9 cellular contexts compared by ENCODE assay signal in the genomic region with DNA sequence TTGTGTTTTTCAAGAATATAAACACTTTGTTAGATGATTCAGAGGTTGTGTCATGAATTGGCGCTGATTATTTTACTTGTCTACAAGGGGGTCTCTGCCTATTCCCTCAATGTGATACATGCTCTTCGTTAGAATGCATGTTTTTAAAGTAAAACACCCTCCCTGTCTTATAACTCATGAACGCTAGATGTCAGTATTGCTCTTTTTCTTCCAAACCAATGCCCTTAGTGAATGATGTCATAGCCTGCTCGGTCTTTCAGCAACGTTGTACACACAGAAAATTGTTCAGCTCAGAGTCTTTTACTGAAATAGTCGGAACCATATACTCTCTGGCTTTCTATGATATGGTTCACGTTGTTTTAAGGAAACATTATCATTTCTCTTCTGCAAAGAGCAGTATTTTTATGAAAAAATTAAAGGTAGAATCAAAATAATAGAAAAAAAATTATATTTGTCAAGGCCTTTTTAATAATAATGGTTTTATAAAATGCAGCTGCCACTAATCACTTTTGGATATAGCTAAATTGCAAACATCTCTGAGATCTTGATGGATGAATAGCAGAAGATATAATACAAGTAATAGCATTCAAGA.
DNase-seq lines count a peak whose midpoint lies in the region; ATAC-seq, FAIRE-seq and TF ChIP-seq lines count a peak whose summit lies in the region.
"Had no signal": no experiment of that assay in that cellular context is flagged by ENCODE, and none has a peak within 500 bp of the region (broad histone marks: within the 10 kb centered on the region; RNA-seq: fewer than 3 reads in every experiment).

No MANE protein-coding gene starts in this region.

- intact Hi-C loops in GM12878 (cut with micrococcal nuclease; ENCODE audit: unreplicated experiment), result loop anchor here (1.0 to 10.0 kb wide), 11 partner anchors 86 to 1986 kb away; no protein-coding TSS in a partner anchor
- intact Hi-C loops in stomach (cut with DNase I; ENCODE audit: low total_unique reads), result loop anchor here (5.0 kb wide), 1 partner anchor 426 kb away; no protein-coding TSS in a partner anchor

- H3K27ac ChIP-seq in GM12878 (ENCODE audit: control insufficient read depth, insufficient read depth), result no peak overlapping the region
- no peak overlapping the region for H3K27ac ChIP-seq in iPS DF 6.9 (ENCODE audit: low read length)
- no peak overlapping the region for H3K27ac ChIP-seq in stomach
- H3K27ac ChIP-seq: BLaER1 had no signal

- no peaks in the 10 kb centered on the region for H3K79me2 ChIP-seq in GM12878 (ENCODE audit: control insufficient read depth, insufficient read depth, low read length)

- no peak overlapping the region; the same call in 1 of the 2 replicates for H2AFZ ChIP-seq in GM12878 (ENCODE audit: control insufficient read depth, low read depth, low read length)

- H3K36me3 ChIP-seq in GM12878 (ENCODE audit: control insufficient read depth in 2 of 2, insufficient read depth in 2 of 2, low read length in 1 of 2) (no peaks in the 10 kb centered on the region), iPS DF 6.9 (ENCODE audit: control insufficient read depth, insufficient read depth, low read length) (no peaks in the 10 kb centered on the region), stomach (no peaks in the 10 kb centered on the region)
- H3K36me3 ChIP-seq: BLaER1 had no signal

- WGBS in GM12878 (ENCODE audit: insufficient coverage, insufficient replicate concordance, low lambda C conversion rate, missing lambda C conversion rate), result 1% methylated on average over 7 of the region's 7 CpGs
- WGBS in iPS DF 6.9 (ENCODE audit: insufficient coverage, insufficient read length), result no CpG with 5 or more reads among the region's 7 CpGs
- 0 to 2% (median 1%) methylated on average over 7 of the region's 7 CpGs for WGBS in stomach, 5 donors

- H3K27me3 ChIP-seq in GM12878 (replicated peaks in 1 of 2; ENCODE audit: control insufficient read depth in 2 of 2, insufficient read depth in 2 of 2, low read length in 1 of 2), result no peaks in the 10 kb centered on the region
- no peaks in the 10 kb centered on the region for H3K27me3 ChIP-seq in iPS DF 6.9 (ENCODE audit: control insufficient read depth, insufficient read depth, low read length)
- H3K27me3 ChIP-seq in stomach, result no peaks in the 10 kb centered on the region
- H3K27me3 ChIP-seq: BLaER1 had no signal

- RAD21 ChIA-PET in GM12878 (lab: Charles Lee; ENCODE audit: unreplicated experiment), result interaction anchor here (1.1 to 2.1 kb wide), 7 partner anchors 159 to 1988 kb away, joined by 3 to 14 read pairs (median 5); no protein-coding TSS in a partner anchor

- DNase-seq in DMS79 treated with DMSO at 0.1 percent for 48 hours (lab: John Stamatoyannopoulos, UW) (peak; percentile 27), DMS79 (lab: John Stamatoyannopoulos, UW) (no peak), NCI-H524 (lab: John Stamatoyannopoulos, UW) (peak; percentile 14 to 66), GM12878 (ENCODE audit: low read depth, low spot score) (peak; percentile 36), iPS DF 6.9 (ENCODE audit: low read depth, low spot score) (peak; percentile 39), stomach (no peak)

- FAIRE-seq in GM12878 (lab: Jason Lieb, UNC), result peak; percentile 98

- CTCF ChIA-PET in GM12878 (lab: Yijun Ruan, JAX), result interaction anchor here (0.7 to 2.3 kb wide), 23 partner anchors 9 to 1992 kb away, joined by 3 to 32 read pairs (median 3); no protein-coding TSS in a partner anchor

- H3K9me3 ChIP-seq in GM12878 (replicated peaks; ENCODE audit: control insufficient read depth, insufficient read depth, low read length), result no peaks in the 10 kb centered on the region
- H3K9me3 ChIP-seq in iPS DF 6.9 (ENCODE audit: control insufficient read depth, insufficient read depth, low read length), result no peaks in the 10 kb centered on the region
- H3K9me3 ChIP-seq in stomach, result no peaks in the 10 kb centered on the region
- H3K9me3 ChIP-seq: BLaER1 had no signal

- H3K4me1 ChIP-seq in GM12878 (ENCODE audit: control insufficient read depth, insufficient read depth, low read length), result no peaks in the 10 kb centered on the region
- H3K4me1 ChIP-seq in iPS DF 6.9 (ENCODE audit: control insufficient read depth, insufficient read depth, low read length), result no peaks in the 10 kb centered on the region
- no peaks in the 10 kb centered on the region for H3K4me1 ChIP-seq in stomach
- H3K4me1 ChIP-seq: BLaER1 had no signal

- in situ Hi-C loops in GM12878 (cut with MboI), result loop anchor here (5.0 to 25.0 kb wide), 4 partner anchors 426 to 1459 kb away; no protein-coding TSS in a partner anchor

- H3K9ac ChIP-seq in GM12878 (ENCODE audit: control insufficient read depth, insufficient read depth, low read length), result no peak overlapping the region
- H3K9ac ChIP-seq: BLaER1 had no signal

- TF ChIP-seq POLR2A in GM12878 (IDR thresholded peaks at IDR 0.05; ENCODE audit: low read depth, low read length) (no peak), stomach (IDR thresholded peaks at IDR 0.05) (no peak)

- no peak overlapping the region for H3K4me3 ChIP-seq in GM12878
- no peak overlapping the region for H3K4me3 ChIP-seq in iPS DF 6.9 (ENCODE audit: low read length)
- no peak overlapping the region for H3K4me3 ChIP-seq in stomach
- H3K4me3 ChIP-seq: BLaER1 had no signal

- ATAC-seq in GM21381 (IDR thresholded peaks at IDR 0.05; ENCODE audit: unreplicated experiment) (peak; percentile 99), HG03520 (IDR thresholded peaks at IDR 0.05; ENCODE audit: unreplicated experiment) (peak; percentile 98), GM12878 (peak; percentile 94)

- TF ChIP-seq RAD21 in GM12878 (IDR thresholded peaks at IDR 0.05; ENCODE audit: insufficient read depth, low read depth, low read length), result peak; percentile 95

- no TSS peak for BruUV-seq in GM12878 (replicated peaks; lab: Mats Ljungman, UMichigan)

- TF ChIP-seq CTCF in GM12878 (IDR thresholded peaks at IDR 0.05 in 2 of 3, conservative IDR thresholded peaks at IDR 0.05 in 1 of 3; ENCODE audit: control insufficient read depth in 2 of 3, extremely low read depth in 1 of 3, insufficient read depth in 1 of 3, low read depth in 3 of 3, low read length in 3 of 3), result peak; percentile 64 to 84 (median 77); a peak in 5 of 6 replicates
- peak in 5 of 7 experiments; percentile 27 to 68 (median 51) for TF ChIP-seq CTCF in stomach (IDR thresholded peaks at IDR 0.05)

- SMC1A ChIA-PET in GM12878 (lab: Charles Lee; ENCODE audit: uncharacterized antibody, unreplicated experiment), result interaction anchor here (0.7 to 2.8 kb wide), 11 partner anchors 10 to 1987 kb away, joined by 3 to 22 read pairs (median 4); no protein-coding TSS in a partner anchor

- no peaks in the 10 kb centered on the region for H4K20me1 ChIP-seq in GM12878 (ENCODE audit: control insufficient read depth, insufficient read depth)
- H4K20me1 ChIP-seq: BLaER1 had no signal

- no peak for TF ChIP-seq EP300 in GM12878 (IDR thresholded peaks at IDR 0.05; ENCODE audit: borderline replicate concordance in 1 of 2, control insufficient read depth in 1 of 2, low read depth in 2 of 2, low read length in 2 of 2)
- no peak for TF ChIP-seq EP300 in stomach (IDR thresholded peaks at IDR 0.05)

- POLR2A ChIA-PET in GM12878 (lab: Charles Lee), result no interaction called here

- no peak overlapping the region for H3K4me2 ChIP-seq in GM12878 (ENCODE audit: control insufficient read depth, insufficient read depth)
- H3K4me2 ChIP-seq: BLaER1 had no signal

TF ChIP-seq in GM12878, 131 proteins besides CTCF, POLR2A, EP300 and RAD21:
- TF ChIP-seq, protein P1, sequence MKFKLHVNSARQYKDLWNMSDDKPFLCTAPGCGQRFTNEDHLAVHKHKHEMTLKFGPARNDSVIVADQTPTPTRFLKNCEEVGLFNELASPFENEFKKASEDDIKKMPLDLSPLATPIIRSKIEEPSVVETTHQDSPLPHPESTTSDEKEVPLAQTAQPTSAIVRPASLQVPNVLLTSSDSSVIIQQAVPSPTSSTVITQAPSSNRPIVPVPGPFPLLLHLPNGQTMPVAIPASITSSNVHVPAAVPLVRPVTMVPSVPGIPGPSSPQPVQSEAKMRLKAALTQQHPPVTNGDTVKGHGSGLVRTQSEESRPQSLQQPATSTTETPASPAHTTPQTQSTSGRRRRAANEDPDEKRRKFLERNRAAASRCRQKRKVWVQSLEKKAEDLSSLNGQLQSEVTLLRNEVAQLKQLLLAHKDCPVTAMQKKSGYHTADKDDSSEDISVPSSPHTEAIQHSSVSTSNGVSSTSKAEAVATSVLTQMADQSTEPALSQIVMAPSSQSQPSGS (IDR thresholded peaks at IDR 0.05; ENCODE audit: low read length), result peak; percentile 96
- TF ChIP-seq YY1 (IDR thresholded peaks at IDR 0.05; ENCODE audit: low read depth, low read length), result no peak
- peak; percentile 34; the same call in 1 of the 2 replicates for TF ChIP-seq CREM (IDR thresholded peaks at IDR 0.05; ENCODE audit: low read depth)
- TF ChIP-seq ATF7 (IDR thresholded peaks at IDR 0.05; ENCODE audit: low read depth), result peak; percentile 97
- TF ChIP-seq SMC3 (IDR thresholded peaks at IDR 0.05; ENCODE audit: borderline replicate concordance, low read length), result peak; percentile 85
- no peak for TF ChIP-seq CHD4 (IDR thresholded peaks at IDR 0.05)
- TF ChIP-seq, protein P2, sequence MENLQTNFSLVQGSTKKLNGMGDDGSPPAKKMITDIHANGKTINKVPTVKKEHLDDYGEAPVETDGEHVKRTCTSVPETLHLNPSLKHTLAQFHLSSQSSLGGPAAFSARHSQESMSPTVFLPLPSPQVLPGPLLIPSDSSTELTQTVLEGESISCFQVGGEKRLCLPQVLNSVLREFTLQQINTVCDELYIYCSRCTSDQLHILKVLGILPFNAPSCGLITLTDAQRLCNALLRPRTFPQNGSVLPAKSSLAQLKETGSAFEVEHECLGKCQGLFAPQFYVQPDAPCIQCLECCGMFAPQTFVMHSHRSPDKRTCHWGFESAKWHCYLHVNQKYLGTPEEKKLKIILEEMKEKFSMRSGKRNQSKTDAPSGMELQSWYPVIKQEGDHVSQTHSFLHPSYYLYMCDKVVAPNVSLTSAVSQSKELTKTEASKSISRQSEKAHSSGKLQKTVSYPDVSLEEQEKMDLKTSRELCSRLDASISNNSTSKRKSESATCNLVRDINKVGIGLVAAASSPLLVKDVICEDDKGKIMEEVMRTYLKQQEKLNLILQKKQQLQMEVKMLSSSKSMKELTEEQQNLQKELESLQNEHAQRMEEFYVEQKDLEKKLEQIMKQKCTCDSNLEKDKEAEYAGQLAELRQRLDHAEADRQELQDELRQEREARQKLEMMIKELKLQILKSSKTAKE (IDR thresholded peaks at IDR 0.05; ENCODE audit: low read depth, poor library complexity, severe bottlenecking), result no peak

Comparison
In these comparisons a context has a peak if more than half of its experiments do, and no peak if none do; other contexts are left out.
1. DNase-seq: peak in DMS79 treated with DMSO at 0.1 percent for 48 hours (single experiment), NCI-H524 (2 of 2), GM12878 (single experiment) and iPS DF 6.9 (single experiment); none in DMS79 (single experiment) and stomach (single experiment).
2. Peak in every context shown above with its lines, with median percentiles within 50 percentile points of each other: ATAC-seq.